ENCODE assay signal across 1 cellular context in the genomic region with DNA sequence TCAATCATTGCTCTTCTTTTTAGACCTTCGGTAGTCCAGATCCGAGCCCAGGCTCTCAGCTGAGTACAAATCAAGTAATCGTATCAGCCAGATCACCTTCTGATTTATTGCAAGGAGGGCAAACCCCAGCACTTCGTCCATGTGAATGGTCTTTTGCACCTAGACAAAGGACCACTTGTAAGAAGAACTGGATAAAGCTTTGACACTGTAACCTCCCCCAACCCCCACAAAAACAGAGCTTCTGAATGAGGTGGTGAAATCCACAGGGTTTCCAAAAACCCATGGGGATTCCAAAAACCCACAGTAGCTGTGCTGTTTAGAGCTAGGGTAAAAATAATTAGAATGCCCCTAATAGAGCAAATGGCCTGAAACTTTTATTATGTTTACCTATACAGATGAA.
TF ChIP-seq lines count a peak whose summit lies in the region.

No MANE protein-coding gene starts in this region.

TF ChIP-seq in HCT116, 20 proteins besides CTCF, POLR2A, EP300 and RAD21:
- TF ChIP-seq EZH2phosphoT487 (IDR thresholded peaks at IDR 0.05; ENCODE audit: borderline replicate concordance) (no peak), SRF (IDR thresholded peaks at IDR 0.05; ENCODE audit: low read depth) (no peak), ZFX (IDR thresholded peaks at IDR 0.05) (no peak), YY1 (IDR thresholded peaks at IDR 0.05; ENCODE audit: extremely low read depth, insufficient replicate concordance, low read depth, low read length) (no peak), EZH2 (IDR thresholded peaks at IDR 0.05) (no peak), SP1 (IDR thresholded peaks at IDR 0.05; ENCODE audit: low read depth) (no peak), ELF1 (IDR thresholded peaks at IDR 0.05; ENCODE audit: borderline replicate concordance, low read depth) (no peak), EGR1 (IDR thresholded peaks at IDR 0.05; ENCODE audit: low read depth) (no peak), SIN3A (IDR thresholded peaks at IDR 0.05; ENCODE audit: low read depth) (no peak), ZNF274 (IDR thresholded peaks at IDR 0.05; ENCODE audit: low read depth, low read length) (no peak), JUND (IDR thresholded peaks at IDR 0.05) (no peak), POLR2AphosphoS5 (IDR thresholded peaks at IDR 0.05; ENCODE audit: low read depth, low read length) (no peak), TCF7L2 (IDR thresholded peaks at IDR 0.05; ENCODE audit: borderline replicate concordance, extremely low read depth, insufficient read depth, insufficient read length) (no peak), FOSL1 (IDR thresholded peaks at IDR 0.05; ENCODE audit: low read depth) (no peak), CEBPB (IDR thresholded peaks at IDR 0.05; ENCODE audit: low read depth) (no peak), CBX3 (IDR thresholded peaks at IDR 0.05; ENCODE audit: low read depth) (no peak)
- TF ChIP-seq, protein P1, sequence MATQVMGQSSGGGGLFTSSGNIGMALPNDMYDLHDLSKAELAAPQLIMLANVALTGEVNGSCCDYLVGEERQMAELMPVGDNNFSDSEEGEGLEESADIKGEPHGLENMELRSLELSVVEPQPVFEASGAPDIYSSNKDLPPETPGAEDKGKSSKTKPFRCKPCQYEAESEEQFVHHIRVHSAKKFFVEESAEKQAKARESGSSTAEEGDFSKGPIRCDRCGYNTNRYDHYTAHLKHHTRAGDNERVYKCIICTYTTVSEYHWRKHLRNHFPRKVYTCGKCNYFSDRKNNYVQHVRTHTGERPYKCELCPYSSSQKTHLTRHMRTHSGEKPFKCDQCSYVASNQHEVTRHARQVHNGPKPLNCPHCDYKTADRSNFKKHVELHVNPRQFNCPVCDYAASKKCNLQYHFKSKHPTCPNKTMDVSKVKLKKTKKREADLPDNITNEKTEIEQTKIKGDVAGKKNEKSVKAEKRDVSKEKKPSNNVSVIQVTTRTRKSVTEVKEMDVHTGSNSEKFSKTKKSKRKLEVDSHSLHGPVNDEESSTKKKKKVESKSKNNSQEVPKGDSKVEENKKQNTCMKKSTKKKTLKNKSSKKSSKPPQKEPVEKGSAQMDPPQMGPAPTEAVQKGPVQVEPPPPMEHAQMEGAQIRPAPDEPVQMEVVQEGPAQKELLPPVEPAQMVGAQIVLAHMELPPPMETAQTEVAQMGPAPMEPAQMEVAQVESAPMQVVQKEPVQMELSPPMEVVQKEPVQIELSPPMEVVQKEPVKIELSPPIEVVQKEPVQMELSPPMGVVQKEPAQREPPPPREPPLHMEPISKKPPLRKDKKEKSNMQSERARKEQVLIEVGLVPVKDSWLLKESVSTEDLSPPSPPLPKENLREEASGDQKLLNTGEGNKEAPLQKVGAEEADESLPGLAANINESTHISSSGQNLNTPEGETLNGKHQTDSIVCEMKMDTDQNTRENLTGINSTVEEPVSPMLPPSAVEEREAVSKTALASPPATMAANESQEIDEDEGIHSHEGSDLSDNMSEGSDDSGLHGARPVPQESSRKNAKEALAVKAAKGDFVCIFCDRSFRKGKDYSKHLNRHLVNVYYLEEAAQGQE (IDR thresholded peaks at IDR 0.05; ENCODE audit: low read depth): no peak
- TF ChIP-seq, protein P2, sequence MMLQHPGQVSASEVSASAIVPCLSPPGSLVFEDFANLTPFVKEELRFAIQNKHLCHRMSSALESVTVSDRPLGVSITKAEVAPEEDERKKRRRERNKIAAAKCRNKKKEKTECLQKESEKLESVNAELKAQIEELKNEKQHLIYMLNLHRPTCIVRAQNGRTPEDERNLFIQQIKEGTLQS (IDR thresholded peaks at IDR 0.05): no peak
- TF ChIP-seq, protein P3, sequence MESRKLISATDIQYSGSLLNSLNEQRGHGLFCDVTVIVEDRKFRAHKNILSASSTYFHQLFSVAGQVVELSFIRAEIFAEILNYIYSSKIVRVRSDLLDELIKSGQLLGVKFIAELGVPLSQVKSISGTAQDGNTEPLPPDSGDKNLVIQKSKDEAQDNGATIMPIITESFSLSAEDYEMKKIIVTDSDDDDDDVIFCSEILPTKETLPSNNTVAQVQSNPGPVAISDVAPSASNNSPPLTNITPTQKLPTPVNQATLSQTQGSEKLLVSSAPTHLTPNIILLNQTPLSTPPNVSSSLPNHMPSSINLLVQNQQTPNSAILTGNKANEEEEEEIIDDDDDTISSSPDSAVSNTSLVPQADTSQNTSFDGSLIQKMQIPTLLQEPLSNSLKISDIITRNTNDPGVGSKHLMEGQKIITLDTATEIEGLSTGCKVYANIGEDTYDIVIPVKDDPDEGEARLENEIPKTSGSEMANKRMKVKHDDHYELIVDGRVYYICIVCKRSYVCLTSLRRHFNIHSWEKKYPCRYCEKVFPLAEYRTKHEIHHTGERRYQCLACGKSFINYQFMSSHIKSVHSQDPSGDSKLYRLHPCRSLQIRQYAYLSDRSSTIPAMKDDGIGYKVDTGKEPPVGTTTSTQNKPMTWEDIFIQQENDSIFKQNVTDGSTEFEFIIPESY (IDR thresholded peaks at IDR 0.05; ENCODE audit: extremely low read depth, insufficient replicate concordance, low read length): no peak
- TF ChIP-seq, protein P4, sequence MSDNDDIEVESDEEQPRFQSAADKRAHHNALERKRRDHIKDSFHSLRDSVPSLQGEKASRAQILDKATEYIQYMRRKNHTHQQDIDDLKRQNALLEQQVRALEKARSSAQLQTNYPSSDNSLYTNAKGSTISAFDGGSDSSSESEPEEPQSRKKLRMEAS (IDR thresholded peaks at IDR 0.05): no peak
